In the genomic region with DNA sequence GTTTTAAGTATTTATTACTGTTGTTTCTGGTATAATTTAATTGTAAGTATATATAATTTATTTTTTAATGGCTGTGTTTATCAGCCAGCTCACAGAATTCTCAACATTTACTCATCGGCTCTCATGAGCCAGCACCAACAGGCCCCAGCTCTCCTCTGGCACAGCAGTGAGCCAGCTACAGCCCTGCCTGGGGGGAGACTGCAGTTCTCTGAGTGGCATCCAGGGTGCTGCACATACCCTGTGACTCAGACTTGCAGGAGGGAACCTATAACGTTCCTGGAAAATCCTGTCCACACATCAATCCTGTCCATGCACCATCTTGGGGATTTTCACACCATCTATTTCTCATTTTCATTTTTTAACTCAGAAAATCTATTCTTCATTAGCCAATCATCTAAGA, we compare ENCODE assay signal across 11 cellular contexts. TPM values are rescaled to one million over a fixed set of nuclear protein-coding genes. Genes with fewer than 3 reads are reported as not detected.
DNase-seq lines count a peak whose midpoint lies in the region; ATAC-seq and TF ChIP-seq lines count a peak whose summit lies in the region.
"Had no signal": no experiment of that assay in that cellular context is flagged by ENCODE, and none has a peak within 500 bp of the region (broad histone marks: within the 10 kb centered on the region; RNA-seq: fewer than 3 reads in every experiment).

No MANE protein-coding gene starts in this region.

- H3K27me3 ChIP-seq in transverse colon, result no peaks in the 10 kb centered on the region
- H3K27me3 ChIP-seq in tibial nerve, result no peaks in the 10 kb centered on the region

- TF ChIP-seq POLR2A in transverse colon (IDR thresholded peaks at IDR 0.05), result no peak
- TF ChIP-seq POLR2A in tibial nerve (IDR thresholded peaks at IDR 0.05), result no peak

- H3K9me3 ChIP-seq in transverse colon, result no peaks in the 10 kb centered on the region
- peaks cover 0 to 4% (median 0%) of the 10 kb centered on the region in 4 donors for H3K9me3 ChIP-seq in tibial nerve

- H3K4me3 ChIP-seq in transverse colon, result no peak overlapping the region
- no peak overlapping the region for H3K4me3 ChIP-seq in tibial nerve

- H3K36me3 Mint-ChIP-seq in activated CD8-positive, alpha-beta memory T cell treated with anti-CD3 and anti-CD28 coated beads, Interleukin-2, amount 10 ng/mL, durations not matched to agents 7 days and 5 days, result no peaks in the 10 kb centered on the region

- TF ChIP-seq CTCF in transverse colon (IDR thresholded peaks at IDR 0.05) (peak; percentile 15 to 38 (median 21)), tibial nerve (IDR thresholded peaks at IDR 0.05) (no peak)

- DNase-seq in NCI-H345 (lab: John Stamatoyannopoulos, UW) (peak; percentile 52), NCI-H345 treated with DMSO at 0.1 percent for 48 hours (lab: John Stamatoyannopoulos, UW; ENCODE audit: unreplicated experiment) (no peak), T1000 (lab: John Stamatoyannopoulos, UW) (peak; percentile 51), glomerular visceral epithelial cell (ENCODE audit: extremely low spot score) (peak; percentile 20), transverse colon (no peak), tibial nerve (ENCODE audit: low spot score in 2 of 2) (no peak)
- DNase-seq in activated CD8-positive, alpha-beta memory T cell treated with anti-CD3 and anti-CD28 coated beads, Interleukin-2, amount 10 ng/mL, durations not matched to agents 7 days and 5 days, result no peak
- DNase-seq: activated CD4-positive, alpha-beta T cell treated with anti-CD3 and anti-CD28 coated beads, Interleukin-2, amount 50 U/mL, for 48 hours; erythroblast; MM.1S had no signal

- ATAC-seq in activated CD8-positive, alpha-beta memory T cell treated with anti-CD3 and anti-CD28 coated beads, Interleukin-2, amount 10 ng/mL, durations not matched to agents 7 days and 5 days, result no peak
- ATAC-seq in GM19035 (IDR thresholded peaks at IDR 0.05; ENCODE audit: unreplicated experiment), result no peak

- H3K36me3 ChIP-seq in transverse colon (no peaks in the 10 kb centered on the region), tibial nerve (no peaks in the 10 kb centered on the region)

- H3K27ac ChIP-seq in transverse colon, result peak overlapping the region; percentile 75 to 85 (median 80)
- H3K27ac ChIP-seq in tibial nerve, result no peak overlapping the region

- CTCF ChIA-PET in activated CD8-positive, alpha-beta memory T cell treated with anti-CD3 and anti-CD28 coated beads, Interleukin-2, amount 10 ng/mL, durations not matched to agents 7 days and 5 days (lab: Charles Lee), result interaction anchor here (1.0 kb wide), 1 partner anchor 155 kb away, joined by 4 read pairs; no protein-coding TSS in a partner anchor

- H3K4me3 Mint-ChIP-seq in activated CD8-positive, alpha-beta memory T cell treated with anti-CD3 and anti-CD28 coated beads, Interleukin-2, amount 10 ng/mL, durations not matched to agents 7 days and 5 days, result no peak overlapping the region

- intact Hi-C loops in transverse colon (cut with DNase I; ENCODE audit: low total_unique reads), result no loop called here

- TF ChIP-seq EP300 in transverse colon (IDR thresholded peaks at IDR 0.05; ENCODE audit: low read depth) (no peak), tibial nerve (IDR thresholded peaks at IDR 0.05) (no peak)

- peaks cover 1% of the 10 kb centered on the region for H3K4me1 Mint-ChIP-seq in activated CD8-positive, alpha-beta memory T cell treated with anti-CD3 and anti-CD28 coated beads, Interleukin-2, amount 10 ng/mL, durations not matched to agents 7 days and 5 days

- in situ Hi-C loops in transverse colon (cut with MboI; ENCODE audit: low pct_ligation_motif_present in 1 of 4, low pct_unique_long_range_greater_than_20kb in 1 of 4, low sequenced_read_pairs in 3 of 4), result no loop called here

- H3K27me3 Mint-ChIP-seq in activated CD8-positive, alpha-beta memory T cell treated with anti-CD3 and anti-CD28 coated beads, Interleukin-2, amount 10 ng/mL, durations not matched to agents 7 days and 5 days, result peaks cover 46% of the 10 kb centered on the region

- H3K27ac Mint-ChIP-seq in activated CD8-positive, alpha-beta memory T cell treated with anti-CD3 and anti-CD28 coated beads, Interleukin-2, amount 10 ng/mL, durations not matched to agents 7 days and 5 days, result no peak overlapping the region

- peaks cover 2% of the 10 kb centered on the region for H3K9me3 Mint-ChIP-seq in activated CD8-positive, alpha-beta memory T cell treated with anti-CD3 and anti-CD28 coated beads, Interleukin-2, amount 10 ng/mL, durations not matched to agents 7 days and 5 days (ENCODE audit: low read depth)

- H3K4me1 ChIP-seq in transverse colon (peaks cover 7 to 42% (median 21%) of the 10 kb centered on the region in 4 donors), tibial nerve (no peaks in the 10 kb centered on the region)

- WGBS in transverse colon (ENCODE audit: low coverage in 1 of 2), 2 donors, result 57 to 77% methylated on average over 1 to 2 of the region's 2 CpGs
- 75 to 90% methylated on average over 2 of the region's 2 CpGs for WGBS in tibial nerve, 2 donors

RNA-seq across cellular contexts. Expression of a gene that starts 36.5 kb away (rescaled TPM):
- total RNA-seq in transverse colon, result under 1 TPM in 2 of 4 donors, not detected in 2; 0.75 to 0.82 TPM
- not detected for total RNA-seq in activated CD8-positive, alpha-beta memory T cell treated with anti-CD3 and anti-CD28 coated beads, Interleukin-2, amount 10 ng/mL, durations not matched to agents 7 days and 5 days
- under 1 TPM in 2 of 4 donors, not detected in 2; 0.30 to 0.63 TPM for total RNA-seq in tibial nerve

Comparison
In these comparisons a context has a peak if more than half of its experiments do, and no peak if none do; other contexts are left out.
1. DNase-seq: peak in NCI-H345 (single experiment), T1000 (single experiment) and glomerular visceral epithelial cell (single experiment); none in NCI-H345 treated with DMSO at 0.1 percent for 48 hours (single experiment), transverse colon (single experiment), activated CD8-positive, alpha-beta memory T cell treated with anti-CD3 and anti-CD28 coated beads, Interleukin-2, amount 10 ng/mL, durations not matched to agents 7 days and 5 days (single experiment) and tibial nerve (0 of 2).
2. H3K27ac ChIP-seq: peak in transverse colon (4 of 4); none in tibial nerve (0 of 4).
3. CTCF ChIP-seq: peak in transverse colon (5 of 5); none in tibial nerve (0 of 5).